ENCODE assay signal across 18 cellular contexts in genomic region chr5:160555836-160556660, GRCh38.
DNase-seq lines count a peak whose midpoint lies in the region; ATAC-seq, FAIRE-seq and TF ChIP-seq lines count a peak whose summit lies in the region.
"Had no signal": no experiment of that assay in that cellular context is flagged by ENCODE, and none has a peak within 500 bp of the region (broad histone marks: within the 10 kb centered on the region; RNA-seq: fewer than 3 reads in every experiment).

No MANE protein-coding gene starts in this region.

- FAIRE-seq in small intestine (lab: Jason Lieb, UNC) = no peak
- FAIRE-seq: endometrium, frontal cortex had no signal

- H3K4me3 ChIP-seq in epithelial cell of proximal tubule (ENCODE audit: low read depth, low read length) (no peak overlapping the region), small intestine (ENCODE audit: low read depth in 1 of 2, low read length in 2 of 2) (no peak overlapping the region), prostate gland (no peak overlapping the region)
- H3K4me3 ChIP-seq: Peyer's patch had no signal

- intact Hi-C loops in prostate gland (cut with DNase I) = no loop called here

- TF ChIP-seq CTCF in epithelial cell of proximal tubule (conservative IDR thresholded peaks at IDR 0.05; ENCODE audit: low read depth, low read length) = no peak
- no peak for TF ChIP-seq CTCF in prostate gland (IDR thresholded peaks at IDR 0.05)

- DNase-seq in NCI-H2081 (lab: John Stamatoyannopoulos, UW) (peak; percentile 8 to 65), NCI-H2081 treated with DMSO at 0.1 percent for 48 hours (lab: John Stamatoyannopoulos, UW) (no peak), NCI-H69 (lab: John Stamatoyannopoulos, UW) (peak; percentile 93), epithelial cell of proximal tubule (ENCODE audit: low read depth) (peak; percentile 18), small intestine (peak; percentile 20), prostate gland (ENCODE audit: low spot score) (no peak)
- DNase-seq: CD4-positive, CD25-positive, alpha-beta regulatory T cell; Kasumi-1; NCI-H1930; Peyer's patch had no signal

- H3K36me3 ChIP-seq in small intestine (ENCODE audit: control insufficient read depth in 2 of 2, insufficient read depth in 2 of 2, low read length in 2 of 2) (no peaks in the 10 kb centered on the region), prostate gland (no peaks in the 10 kb centered on the region)
- H3K36me3 ChIP-seq: Peyer's patch had no signal

- H3K4me1 ChIP-seq in small intestine (ENCODE audit: control insufficient read depth in 2 of 2, insufficient read depth in 1 of 2, low read depth in 1 of 2, low read length in 1 of 2) = peaks cover 0 to 2% of the 10 kb centered on the region in 2 donors
- no peaks in the 10 kb centered on the region for H3K4me1 ChIP-seq in prostate gland (replicated peaks)
- H3K4me1 ChIP-seq: parathyroid adenoma, Peyer's patch had no signal

- H3K9me3 ChIP-seq in small intestine (ENCODE audit: control insufficient read depth, low read depth) (no peaks in the 10 kb centered on the region), prostate gland (no peaks in the 10 kb centered on the region)
- H3K9me3 ChIP-seq: Peyer's patch had no signal

- H3K27ac ChIP-seq in small intestine (ENCODE audit: low read depth in 1 of 2, low read length in 1 of 2) (no peak overlapping the region), prostate gland (no peak overlapping the region)
- H3K27ac ChIP-seq: parathyroid adenoma, Peyer's patch, VCaP had no signal

- no peak for TF ChIP-seq POLR2A in prostate gland (IDR thresholded peaks at IDR 0.05)

- ATAC-seq in HG03354 (IDR thresholded peaks at IDR 0.05; ENCODE audit: poor library complexity, severe bottlenecking, unreplicated experiment) (no peak), GM19023 (IDR thresholded peaks at IDR 0.05; ENCODE audit: unreplicated experiment) (no peak)
- ATAC-seq: left lobe of liver; stimulated activated memory B cell treated with anti-CD40 and anti-IgM and Interleukin-4, amounts not matched to agents 10 μg/mL and 1 μg/mL and 100 μg/mL, for 72 hours had no signal

- H3K27me3 ChIP-seq in small intestine (ENCODE audit: control insufficient read depth in 2 of 2, insufficient read depth in 2 of 2, low read length in 2 of 2) = no peaks in the 10 kb centered on the region
- no peaks in the 10 kb centered on the region for H3K27me3 ChIP-seq in prostate gland (replicated peaks; ENCODE audit: insufficient read depth)
- H3K27me3 ChIP-seq: Peyer's patch had no signal

- WGBS in small intestine, 3 donors = 75 to 84% (median 80%) methylated on average over 6 of the region's 6 CpGs
- 79% methylated on average over 6 of the region's 6 CpGs for WGBS in prostate gland

Comparison
In these comparisons a context has a peak if more than half of its experiments do, and no peak if none do; other contexts are left out.
1. DNase-seq: peak in NCI-H2081 (2 of 2), NCI-H69 (single experiment), epithelial cell of proximal tubule (single experiment) and small intestine (single experiment); none in NCI-H2081 treated with DMSO at 0.1 percent for 48 hours (single experiment) and prostate gland (single experiment).